ENCODE assay signal across 13 cellular contexts in the genomic region with DNA sequence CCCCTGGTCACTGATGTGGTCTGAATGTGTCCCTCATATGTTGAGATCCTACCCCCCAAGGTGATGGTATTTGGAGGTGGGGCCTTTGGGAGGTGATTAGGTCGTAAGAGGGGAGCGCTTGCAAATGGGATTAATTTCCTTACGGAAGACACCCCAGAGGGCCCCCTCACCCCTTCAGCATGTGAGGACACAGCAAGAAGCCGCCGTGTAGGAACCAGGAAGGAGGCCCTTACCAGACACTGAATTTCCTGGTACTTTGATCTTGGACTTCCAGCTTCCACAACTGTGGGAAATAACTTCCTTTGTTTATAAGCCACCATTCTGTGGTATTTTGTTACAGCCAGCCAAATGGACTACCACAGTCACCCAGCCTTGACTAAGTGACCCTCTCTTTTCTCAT. TPM values are rescaled to one million over a fixed set of nuclear protein-coding genes. Genes with fewer than 3 reads are reported as not detected.
DNase-seq lines count a peak whose midpoint lies in the region; ATAC-seq and TF ChIP-seq lines count a peak whose summit lies in the region.
"Had no signal": no experiment of that assay in that cellular context is flagged by ENCODE, and none has a peak within 500 bp of the region (broad histone marks: within the 10 kb centered on the region; RNA-seq: fewer than 3 reads in every experiment).

No MANE protein-coding gene starts in this region.

- H3K27ac Mint-ChIP-seq in activated naive CD4-positive, alpha-beta T cell treated with anti-CD3 and anti-CD28 coated beads, Interleukin-2, amount 50 U/mL, for 72 hours = peak overlapping the region; percentile 53 to 92
- H3K27ac Mint-ChIP-seq in activated CD4-positive, alpha-beta memory T cell treated with anti-CD3 and anti-CD28 coated beads for 36 hours = peak overlapping the region; percentile 42
- H3K27ac Mint-ChIP-seq in immature natural killer cell (peak overlapping the region in 5 of 6 donors; percentile 14 to 81 (median 42)), type B pancreatic cell (no peak overlapping the region)

- H3K4me3 Mint-ChIP-seq in activated CD4-positive, alpha-beta memory T cell treated with anti-CD3 and anti-CD28 coated beads for 36 hours = no peak overlapping the region
- H3K4me3 Mint-ChIP-seq in immature natural killer cell = peak overlapping the region in 1 of 5 donors; percentile 22
- H3K4me3 Mint-ChIP-seq in type B pancreatic cell = peak overlapping the region; percentile 10

- no peaks in the 10 kb centered on the region for H3K9me3 Mint-ChIP-seq in activated naive CD4-positive, alpha-beta T cell treated with anti-CD3 and anti-CD28 coated beads, Interleukin-2, amount 50 U/mL, for 72 hours
- H3K9me3 Mint-ChIP-seq in activated CD4-positive, alpha-beta memory T cell treated with anti-CD3 and anti-CD28 coated beads for 36 hours = no peaks in the 10 kb centered on the region
- no peaks in the 10 kb centered on the region for H3K9me3 Mint-ChIP-seq in immature natural killer cell
- H3K9me3 Mint-ChIP-seq in type B pancreatic cell = no peaks in the 10 kb centered on the region

- CTCF ChIA-PET in activated CD4-positive, alpha-beta memory T cell treated with anti-CD3 and anti-CD28 coated beads for 36 hours (lab: Charles Lee) = no interaction called here

- no peaks in the 10 kb centered on the region for H3K27me3 Mint-ChIP-seq in activated CD4-positive, alpha-beta memory T cell treated with anti-CD3 and anti-CD28 coated beads for 36 hours
- H3K27me3 Mint-ChIP-seq in immature natural killer cell (ENCODE audit: low read depth in 3 of 3) = peaks cover 0 to 7% (median 2%) of the 10 kb centered on the region in 3 donors
- no peaks in the 10 kb centered on the region for H3K27me3 Mint-ChIP-seq in type B pancreatic cell

- intact Hi-C loops in activated CD4-positive, alpha-beta memory T cell treated with anti-CD3 and anti-CD28 coated beads for 36 hours (cut with micrococcal nuclease) = no loop called here

- no peak for ATAC-seq in activated naive CD4-positive, alpha-beta T cell treated with anti-CD3 and anti-CD28 coated beads, Interleukin-2, amount 50 U/mL, for 72 hours
- no peak for ATAC-seq in esophagus mucosa

- H3K36me3 Mint-ChIP-seq in activated naive CD4-positive, alpha-beta T cell treated with anti-CD3 and anti-CD28 coated beads, Interleukin-2, amount 50 U/mL, for 72 hours = peaks cover 0 to 15% of the 10 kb centered on the region in 2 donors
- peaks cover 7% of the 10 kb centered on the region for H3K36me3 Mint-ChIP-seq in activated CD4-positive, alpha-beta memory T cell treated with anti-CD3 and anti-CD28 coated beads for 36 hours
- H3K36me3 Mint-ChIP-seq in immature natural killer cell (peaks cover 0 to 4% (median 0%) of the 10 kb centered on the region in 3 donors), type B pancreatic cell (peaks cover 4% of the 10 kb centered on the region)

- no peak for TF ChIP-seq CTCF in type B pancreatic cell (conservative IDR thresholded peaks at IDR 0.05)

- POLR2A ChIA-PET in activated CD4-positive, alpha-beta memory T cell treated with anti-CD3 and anti-CD28 coated beads for 36 hours (lab: Charles Lee) = no interaction called here

- no peak for DNase-seq in activated naive CD4-positive, alpha-beta T cell treated with anti-CD3 and anti-CD28 coated beads, Interleukin-2, amount 50 U/mL, for 72 hours (ENCODE audit: low spot score in 2 of 2)
- no peak for DNase-seq in activated naive CD4-positive, alpha-beta T cell treated with anti-CD3 and anti-CD28 coated beads, Interleukin-2, amount 50 U/mL, for 16 hours
- peak; percentile 9 for DNase-seq in activated CD4-positive, alpha-beta memory T cell treated with anti-CD3 and anti-CD28 coated beads for 36 hours
- DNase-seq in immature natural killer cell (no peak), type B pancreatic cell (ENCODE audit: extremely low spot score, unreplicated experiment) (no peak), NCI-H1092 (lab: John Stamatoyannopoulos, UW) (no peak)
- DNase-seq in stimulated activated CD8-positive, alpha-beta memory T cell treated with anti-CD3 and anti-CD28 coated beads, Interleukin-4, amount 100 ng/mL, for 48 hours = no peak
- DNase-seq: activated CD4-positive, CD25-positive, alpha-beta regulatory T cell; DMS153; hippocampal formation; Karpas-422; NCI-H82 had no signal

- peaks cover 94% of the 10 kb centered on the region for H3K4me1 Mint-ChIP-seq in activated CD4-positive, alpha-beta memory T cell treated with anti-CD3 and anti-CD28 coated beads for 36 hours (ENCODE audit: low read depth)
- H3K4me1 Mint-ChIP-seq in immature natural killer cell (peaks cover 77 to 88% of the 10 kb centered on the region in 2 donors), type B pancreatic cell (ENCODE audit: unreplicated experiment) (peaks cover 39% of the 10 kb centered on the region)

RNA-seq across cellular contexts. Expression of gene NCK2, which starts 35.9 kb away (rescaled TPM):
- total RNA-seq in activated naive CD4-positive, alpha-beta T cell treated with anti-CD3 and anti-CD28 coated beads, Interleukin-2, amount 50 U/mL, for 72 hours = 10 to 100 TPM; 89.3 to 98.5 TPM
- total RNA-seq in activated CD4-positive, alpha-beta memory T cell treated with anti-CD3 and anti-CD28 coated beads for 36 hours = 10 to 100 TPM; 81.8 to 85.8 TPM
- 10 to 100 TPM; 10.7 to 22.1 (median 16.2) TPM for polyA plus RNA-seq in immature natural killer cell
- total RNA-seq in type B pancreatic cell (ENCODE audit: low replicate concordance) (86.4 and 103 TPM in 2 replicates), esophagus mucosa (68.6 TPM)
